Comparison of ENCODE assay signal across 8 cellular contexts in the genomic region with DNA sequence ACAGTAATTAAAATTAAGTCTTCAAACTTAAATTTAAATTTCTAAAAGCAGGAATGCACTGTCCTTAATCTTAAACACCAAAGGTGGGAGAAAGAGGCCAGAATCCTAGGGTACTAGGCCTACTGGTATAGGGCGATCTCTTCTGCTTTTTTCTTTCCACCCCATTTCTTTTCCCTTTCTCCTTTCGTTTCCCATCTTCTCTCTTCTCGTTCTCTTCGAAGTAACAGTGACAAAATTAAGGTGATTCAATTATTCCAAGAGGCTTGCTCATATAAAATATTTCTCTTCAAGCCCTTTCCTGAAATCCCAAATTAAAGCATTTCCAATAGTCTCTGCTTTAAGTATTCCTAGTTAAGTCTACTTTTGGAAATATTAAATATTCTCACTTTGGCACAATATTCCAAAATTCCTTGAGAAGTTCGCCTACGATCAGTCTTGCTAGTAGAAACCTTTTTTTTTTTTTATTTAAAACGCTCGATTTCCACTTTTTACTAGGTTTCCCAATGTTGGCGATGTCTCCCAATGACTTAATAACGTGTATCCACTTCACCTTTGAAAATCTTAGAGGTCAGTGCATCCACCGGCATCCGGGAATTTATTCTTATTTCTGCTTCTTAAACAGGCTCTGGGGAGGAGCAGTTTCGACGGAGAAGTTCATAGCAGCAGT. TPM values are rescaled to one million over a fixed set of nuclear protein-coding genes. Genes with fewer than 3 reads are reported as not detected.
A peak's percentile ranks its signal among the peaks of the same experiment; 100 is the strongest.
DNase-seq lines count a peak whose midpoint lies in the region; ATAC-seq and TF ChIP-seq lines count a peak whose summit lies in the region.

No MANE protein-coding gene starts in this region.

- no peaks in the 10 kb centered on the region for H3K27me3 ChIP-seq in MM.1S (replicated peaks; ENCODE audit: insufficient read depth, low read length)
- H3K27me3 ChIP-seq in dorsolateral prefrontal cortex = no peaks in the 10 kb centered on the region

- H3K9ac ChIP-seq in MM.1S (ENCODE audit: low read length) = peak overlapping the region; percentile 51; the same call in 1 of the 2 replicates

- no peaks in the 10 kb centered on the region for H3K9me3 Mint-ChIP-seq in nephron progenitor cell

- peak overlapping the region; percentile 36 for H2AFZ ChIP-seq in MM.1S (ENCODE audit: low read length)

- H3K36me3 ChIP-seq in MM.1S (replicated peaks; ENCODE audit: insufficient read depth, low read length) = no peaks in the 10 kb centered on the region

- no peaks in the 10 kb centered on the region for H3K9me3 ChIP-seq in MM.1S (replicated peaks; ENCODE audit: insufficient read depth, low read length)

- TF ChIP-seq CTCF in C4-2B (conservative IDR thresholded peaks at IDR 0.05) = no peak
- TF ChIP-seq CTCF in MM.1S (IDR thresholded peaks at IDR 0.05; ENCODE audit: low read length) = no peak
- peak in 6 of 56 donors; percentile 4 to 17 (median 12) for TF ChIP-seq CTCF in dorsolateral prefrontal cortex (IDR thresholded peaks at IDR 0.05 in 54 of 56, conservative IDR thresholded peaks at IDR 0.05 in 2 of 56; ENCODE audit: low read depth in 1 of 56, partially characterized antibody in 56 of 56)
- TF ChIP-seq CTCF in nephron progenitor cell (IDR thresholded peaks at IDR 0.05) = no peak

- peaks cover 23% of the 10 kb centered on the region for H3K4me1 ChIP-seq in MM.1S (ENCODE audit: low read length)

- peaks cover 20% of the 10 kb centered on the region for H3F3A ChIP-seq in MM.1S (ENCODE audit: insufficient read depth, low read length)

- no peaks in the 10 kb centered on the region for H3K9me2 ChIP-seq in MM.1S (replicated peaks; ENCODE audit: insufficient read depth, low read length)

- intact Hi-C loops in dorsolateral prefrontal cortex (cut with DNase I) = loop anchor here (5.0 to 10.0 kb wide), 6 partner anchors 41 to 454 kb away; a partner anchor contains a TSS

- peaks cover 43% of the 10 kb centered on the region for H3K4me1 Mint-ChIP-seq in nephron progenitor cell

- H4K20me1 ChIP-seq in MM.1S (ENCODE audit: insufficient read depth, low read length) = peaks cover 12% of the 10 kb centered on the region; the same call in 1 of the 2 replicates

- H3K36me3 Mint-ChIP-seq in nephron progenitor cell (ENCODE audit: low read depth) = peaks cover 14% of the 10 kb centered on the region

- peak overlapping the region; percentile 95 for H3K4me3 Mint-ChIP-seq in nephron progenitor cell

- H3K4me2 ChIP-seq in MM.1S (ENCODE audit: low read depth, low read length) = peak overlapping the region; percentile 89

- no peak for DNase-seq in MM.1S
- DNase-seq in dorsolateral prefrontal cortex = no peak
- DNase-seq in nephron progenitor cell = no peak
- no peak for DNase-seq in T-helper 9 cell

- ATAC-seq in GM21737 (IDR thresholded peaks at IDR 0.05; ENCODE audit: unreplicated experiment) (no peak), HG02623 (IDR thresholded peaks at IDR 0.05; ENCODE audit: unreplicated experiment) (no peak), GM19452 (IDR thresholded peaks at IDR 0.05; ENCODE audit: unreplicated experiment) (no peak)

- H3K27ac ChIP-seq in C4-2B (peak overlapping the region; percentile 91), MM.1S (ENCODE audit: low read length) (peak overlapping the region; percentile 63; the same call in 1 of the 2 replicates), dorsolateral prefrontal cortex (peak overlapping the region; percentile 70 to 99 (median 94))

- peaks cover 11% of the 10 kb centered on the region for H3K27me3 Mint-ChIP-seq in nephron progenitor cell (ENCODE audit: low read depth, poor library complexity)

- H3K79me2 ChIP-seq in MM.1S (ENCODE audit: low read length) = peaks cover 36% of the 10 kb centered on the region

- H3K27ac Mint-ChIP-seq in nephron progenitor cell = peak overlapping the region; percentile 98

- H3K4me3 ChIP-seq in MM.1S (ENCODE audit: low read length) (peak overlapping the region; percentile 50), dorsolateral prefrontal cortex (peak overlapping the region; percentile 50 to 96 (median 82))

RNA-seq across cellular contexts. Expression of a gene that starts 0.8 kb away (rescaled TPM):
- 10 to 100 TPM; 32.2 to 74.6 (median 48.4) TPM for total RNA-seq in dorsolateral prefrontal cortex
